Comparison of ENCODE assay signal across 12 cellular contexts in genomic region chr5:131279209-131279608, GRCh38. TPM values are rescaled to one million over a fixed set of nuclear protein-coding genes. Genes with fewer than 3 reads are reported as not detected.
DNase-seq lines count a peak whose midpoint lies in the region; ATAC-seq and TF ChIP-seq lines count a peak whose summit lies in the region.
"Had no signal": no experiment of that assay in that cellular context is flagged by ENCODE, and none has a peak within 500 bp of the region (broad histone marks: within the 10 kb centered on the region; RNA-seq: fewer than 3 reads in every experiment).

No MANE protein-coding gene starts in this region.

- H3K36me3 ChIP-seq in SK-N-MC (ENCODE audit: insufficient read depth, low read length) (peaks cover 10% of the 10 kb centered on the region), hepatocyte (replicated peaks; ENCODE audit: insufficient read depth, low read depth) (no peaks in the 10 kb centered on the region), PC-3 (ENCODE audit: low read depth, low read length) (no peaks in the 10 kb centered on the region)

- H2AFZ ChIP-seq in hepatocyte = no peak overlapping the region
- H2AFZ ChIP-seq in PC-3 (ENCODE audit: low read length) = no peak overlapping the region

- intact Hi-C loops in natural killer cell (cut with micrococcal nuclease) = loop anchor here (5.0 kb wide), 1 partner anchor 72 kb away; no protein-coding TSS in a partner anchor
- intact Hi-C loops in PC-3 (cut with micrococcal nuclease) = loop anchor here (2.0 kb wide), 1 partner anchor 14 kb away; the partner anchor contains the start of gene CDC42SE2

- peak overlapping the region; percentile 78 for H3K4me3 Mint-ChIP-seq in natural killer cell

- CTCF ChIA-PET in PC-3 (lab: Charles Lee) = no interaction called here

- no TSS peak for BruUV-seq in PC-3 (replicated peaks; lab: Mats Ljungman, UMichigan)

- H3K9ac ChIP-seq in SK-N-MC (ENCODE audit: insufficient read length) (no peak overlapping the region), PC-3 (ENCODE audit: low read length) (no peak overlapping the region)

- peaks cover 81 to 83% of the 10 kb centered on the region in 2 donors for H3K4me1 Mint-ChIP-seq in natural killer cell

- H4K20me1 ChIP-seq in hepatocyte (ENCODE audit: insufficient read depth, poor library complexity, severe bottlenecking) (peaks cover 2% of the 10 kb centered on the region), PC-3 (ENCODE audit: low read length) (0 out of 2 replicates have a peak, but pooled peaks cover 7% of the 10 kb centered on the region)

- WGBS in hepatocyte (ENCODE audit: low lambda C conversion rate, missing lambda C conversion rate) = 100% methylated on average over 1 of the region's 1 CpG

- H3K27me3 ChIP-seq in hepatocyte (no peaks in the 10 kb centered on the region), PC-3 (ENCODE audit: low read length) (no peaks in the 10 kb centered on the region)

- H3K27me3 Mint-ChIP-seq in natural killer cell (ENCODE audit: low read depth in 2 of 2) = no peaks in the 10 kb centered on the region

- peak; percentile 42 for DNase-seq in NOMO-1 treated with DMSO at 0.1 percent for 48 hours (lab: John Stamatoyannopoulos, UW; ENCODE audit: unreplicated experiment)
- no peak for DNase-seq in NOMO-1 treated with dmso at 0.1 percent for 144 hours (lab: John Stamatoyannopoulos, UW; ENCODE audit: unreplicated experiment)
- no peak for DNase-seq in SK-N-MC (ENCODE audit: low read depth, low spot score)
- no peak for DNase-seq in natural killer cell
- DNase-seq in hepatocyte (ENCODE audit: low spot score) = no peak
- DNase-seq in PC-3 = no peak
- DNase-seq: GF-D8; NCI-H2171 treated with DMSO at 0.1 percent for 48 hours; stimulated activated CD4-positive, alpha-beta T cell treated with anti-CD3 and anti-CD28 coated beads, Interleukin-4, amount 100 ng/mL, for 24 hours had no signal

- H3K27ac Mint-ChIP-seq in natural killer cell = peak overlapping the region; percentile 82 to 93

- no peaks in the 10 kb centered on the region for H3K9me3 ChIP-seq in SK-N-MC (ENCODE audit: low read depth, low read length)
- no peaks in the 10 kb centered on the region for H3K9me3 ChIP-seq in hepatocyte (ENCODE audit: low read depth)
- no peaks in the 10 kb centered on the region for H3K9me3 ChIP-seq in PC-3 (ENCODE audit: low read length)

- H3K36me3 Mint-ChIP-seq in natural killer cell = no peaks in the 10 kb centered on the region

- ATAC-seq in GM21825 (IDR thresholded peaks at IDR 0.05; ENCODE audit: unreplicated experiment) (peak; percentile 28), natural killer cell (peak in 1 of 3 donors; percentile 24), GM19035 (IDR thresholded peaks at IDR 0.05; ENCODE audit: unreplicated experiment) (no peak), PC-3 (no peak)

- TF ChIP-seq CTCF in natural killer cell (IDR thresholded peaks at IDR 0.05) (no peak), hepatocyte (IDR thresholded peaks at IDR 0.05; ENCODE audit: poor library complexity) (no peak), PC-3 (conservative IDR thresholded peaks at IDR 0.05; ENCODE audit: low read depth, low read length) (no peak)

- H3K4me3 ChIP-seq in SK-N-MC (no peak overlapping the region; the same call in 1 of the 2 replicates), hepatocyte (no peak overlapping the region), PC-3 (ENCODE audit: low read length) (no peak overlapping the region)

- H3K9me2 ChIP-seq in hepatocyte (replicated peaks; ENCODE audit: insufficient read depth) (no peaks in the 10 kb centered on the region), PC-3 (replicated peaks; ENCODE audit: low read length) (no peaks in the 10 kb centered on the region)

- no peaks in the 10 kb centered on the region for H3K9me3 Mint-ChIP-seq in natural killer cell

- H3K4me2 ChIP-seq in hepatocyte (no peak overlapping the region), PC-3 (ENCODE audit: low read length) (no peak overlapping the region)

- H3F3A ChIP-seq in PC-3 (ENCODE audit: low read length, unreplicated experiment) = no peaks in the 10 kb centered on the region

- POLR2A ChIA-PET in PC-3 (lab: Charles Lee; ENCODE audit: unreplicated experiment) = no interaction called here

- H3K27ac ChIP-seq in SK-N-MC = peak overlapping the region; percentile 58; the same call in 1 of the 2 replicates
- H3K27ac ChIP-seq in hepatocyte = no peak overlapping the region
- no peak overlapping the region for H3K27ac ChIP-seq in PC-3 (ENCODE audit: low read length)
- H3K27ac ChIP-seq: 22Rv1 had no signal

- peaks cover 79% of the 10 kb centered on the region for H3K79me2 ChIP-seq in hepatocyte
- peaks cover 77% of the 10 kb centered on the region for H3K79me2 ChIP-seq in PC-3 (ENCODE audit: low read length)

- peaks cover 11% of the 10 kb centered on the region for H3K4me1 ChIP-seq in hepatocyte (ENCODE audit: insufficient read depth)
- peaks cover 22% of the 10 kb centered on the region for H3K4me1 ChIP-seq in PC-3 (ENCODE audit: insufficient read depth, low read length)

RNA-seq across cellular contexts. Expression of gene CDC42SE2, which starts 15.4 kb away (rescaled TPM):
- total RNA-seq in natural killer cell (100 to 1,000 TPM; 140 to 183 (median 166) TPM), hepatocyte (45.4 and 51.5 TPM in 2 replicates), PC-3 (2014; rRNA removed) (10.5 and 13.3 TPM in 2 replicates)
- 21.9 and 27.2 TPM in 2 replicates for polyA plus RNA-seq in hepatocyte
